Comparison of ENCODE assay signal across 8 cellular contexts in genomic region chr4:9123516-9124126, GRCh38. TPM values are rescaled to one million over a fixed set of nuclear protein-coding genes. Genes with fewer than 3 reads are reported as not detected.
DNase-seq lines count a peak whose midpoint lies in the region; ATAC-seq and TF ChIP-seq lines count a peak whose summit lies in the region.
"Not testable (repeated sequence)": the region's sequence is repeated elsewhere in the genome, so short reads cannot be mapped to it uniquely, and the experiment has no call there.

No MANE protein-coding gene starts in this region.

- not testable (repeated sequence) for H3K4me3 ChIP-seq in fibroblast of lung (replicated peaks in 1 of 4; ENCODE audit: control extremely low read depth in 1 of 4, insufficient read depth in 1 of 4, low read depth in 3 of 4, low read length in 4 of 4)

- not testable (repeated sequence) for H3K4me2 ChIP-seq in fibroblast of lung (ENCODE audit: extremely low read depth, insufficient read depth, low read length)

- TF ChIP-seq CTCF in GM10248 (IDR thresholded peaks at IDR 0.05; ENCODE audit: control extremely low read depth, extremely low read depth, low read depth, missing control alignments) (peak; percentile 55), fibroblast of lung (conservative IDR thresholded peaks at IDR 0.05 in 1 of 2, IDR thresholded peaks at IDR 0.05 in 1 of 2; ENCODE audit: low read depth in 1 of 2, low read length in 2 of 2) (peak; percentile 57 to 63)

- DNase-seq in A172 (ENCODE audit: low spot score) (peak; percentile 6), NCI-H1092 (lab: John Stamatoyannopoulos, UW) (peak; percentile 12), T-helper 1 cell (peak in 3 of 5 donors; percentile 4 to 32 (median 12)), activated gamma-delta T cell treated with Interleukin-2 at 50 U/mL for 16 hours (peak; percentile 15), fibroblast of lung (ENCODE audit: low read depth in 2 of 2) (peak; percentile 34 to 60), memory B cell (ENCODE audit: low spot score in 2 of 2) (peak; percentile 11 to 26)
- DNase-seq in GM10248 (ENCODE audit: extremely low spot score): not testable (repeated sequence)
- DNase-seq in stimulated activated CD4-positive, alpha-beta T cell treated with anti-CD3 and anti-CD28 coated beads, Interleukin-15, amount 100 ng/mL, for 24 hours: peak; percentile 52

- not testable (repeated sequence) for H2AFZ ChIP-seq in fibroblast of lung (ENCODE audit: low read length)

- not testable (repeated sequence) for H4K20me1 ChIP-seq in fibroblast of lung (ENCODE audit: control insufficient read depth, extremely low read depth, insufficient read depth, low read length)

- not testable (repeated sequence) for H3K27me3 Mint-ChIP-seq in memory B cell

- H3K27ac ChIP-seq in fibroblast of lung (ENCODE audit: insufficient read depth, low read length): not testable (repeated sequence)

- H3K36me3 ChIP-seq in fibroblast of lung (ENCODE audit: control insufficient read depth, insufficient read depth, low read length): not testable (repeated sequence)

- not testable (repeated sequence) for H3K9me3 ChIP-seq in fibroblast of lung (ENCODE audit: control insufficient read depth, insufficient read depth, low read depth, low read length)

- POLR2A ChIA-PET in GM10248 (lab: Yijun Ruan, JAX): not testable (repeated sequence)

- not testable (repeated sequence) for ATAC-seq in memory B cell (ENCODE audit: low read depth)

- H3K36me3 Mint-ChIP-seq in memory B cell: not testable (repeated sequence)

- H3K4me1 ChIP-seq in fibroblast of lung (ENCODE audit: control insufficient read depth, extremely low read depth, insufficient read depth, low read length): not testable (repeated sequence)

- not testable (repeated sequence) for H3K4me3 Mint-ChIP-seq in memory B cell

- CTCF ChIA-PET in GM10248 (lab: Yijun Ruan, JAX): not testable (repeated sequence)

- H3K27ac Mint-ChIP-seq in memory B cell: not testable (repeated sequence)

- not testable (repeated sequence) for H3K79me2 ChIP-seq in fibroblast of lung (ENCODE audit: control insufficient read depth, insufficient read depth, low read length)

- not testable (repeated sequence) for H3K4me1 Mint-ChIP-seq in memory B cell

- not testable (repeated sequence) for H3K9me3 Mint-ChIP-seq in memory B cell

- not testable (repeated sequence) for H3K9ac ChIP-seq in fibroblast of lung (ENCODE audit: insufficient read depth, low read length)

- H3K27me3 ChIP-seq in fibroblast of lung (ENCODE audit: control insufficient read depth, insufficient read depth, low read length): not testable (repeated sequence)

RNA-seq across cellular contexts. Expression of gene FAM90A26, which starts 46.6 kb away (rescaled TPM):
- not detected in 2 replicates for total RNA-seq in A172 (2014; rRNA removed; shearing (Covaris generic))
- not detected in 2 replicates for total RNA-seq in fibroblast of lung
- not detected in 2 replicates for polyA plus RNA-seq in fibroblast of lung
- not detected in 2 replicates for polyA plus RNA-seq in fibroblast of lung (2012)
- not detected in 2 replicates for polyA minus RNA-seq in fibroblast of lung (ENCODE audit: low replicate concordance)
